1 cellular context compared by ENCODE assay signal in genomic region chr10:80407836-80408197, GRCh38.
TF ChIP-seq lines count a peak whose summit lies in the region.

No MANE protein-coding gene starts in this region.

TF ChIP-seq in HepG2, 621 proteins besides CTCF, POLR2A, EP300 and RAD21 (continued from another document):
- TF ChIP-seq, protein P1, sequence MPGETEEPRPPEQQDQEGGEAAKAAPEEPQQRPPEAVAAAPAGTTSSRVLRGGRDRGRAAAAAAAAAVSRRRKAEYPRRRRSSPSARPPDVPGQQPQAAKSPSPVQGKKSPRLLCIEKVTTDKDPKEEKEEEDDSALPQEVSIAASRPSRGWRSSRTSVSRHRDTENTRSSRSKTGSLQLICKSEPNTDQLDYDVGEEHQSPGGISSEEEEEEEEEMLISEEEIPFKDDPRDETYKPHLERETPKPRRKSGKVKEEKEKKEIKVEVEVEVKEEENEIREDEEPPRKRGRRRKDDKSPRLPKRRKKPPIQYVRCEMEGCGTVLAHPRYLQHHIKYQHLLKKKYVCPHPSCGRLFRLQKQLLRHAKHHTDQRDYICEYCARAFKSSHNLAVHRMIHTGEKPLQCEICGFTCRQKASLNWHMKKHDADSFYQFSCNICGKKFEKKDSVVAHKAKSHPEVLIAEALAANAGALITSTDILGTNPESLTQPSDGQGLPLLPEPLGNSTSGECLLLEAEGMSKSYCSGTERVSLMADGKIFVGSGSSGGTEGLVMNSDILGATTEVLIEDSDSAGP (CRISPR knock-in tag; IDR thresholded peaks at IDR 0.05; ENCODE audit: borderline replicate concordance), result peak; percentile 28; the same call in 1 of the 2 replicates
- TF ChIP-seq ATF6 (CRISPR knock-in tag; conservative IDR thresholded peaks at IDR 0.05) (0 out of 2 replicates have a peak, but pooled peaks have one; percentile 43), NFKB2 (CRISPR knock-in tag; IDR thresholded peaks at IDR 0.05; ENCODE audit: borderline replicate concordance) (no peak), HOXA5 (CRISPR knock-in tag; IDR thresholded peaks at IDR 0.05) (peak; percentile 45; the same call in 1 of the 2 replicates), ZBTB43 (CRISPR knock-in tag; conservative IDR thresholded peaks at IDR 0.05) (peak; percentile 38; the same call in 1 of the 2 replicates), LBX2 (CRISPR knock-in tag; IDR thresholded peaks at IDR 0.05; ENCODE audit: borderline replicate concordance) (peak; percentile 34; the same call in 1 of the 2 replicates), SRSF1 (optimal IDR thresholded peaks at IDR 0.05; ENCODE audit: low read depth, low read length) (peak; percentile 36), ZNF335 (CRISPR knock-in tag; IDR thresholded peaks at IDR 0.05) (0 out of 2 replicates have a peak, but pooled peaks have one; percentile 10)
- TF ChIP-seq, protein P2, sequence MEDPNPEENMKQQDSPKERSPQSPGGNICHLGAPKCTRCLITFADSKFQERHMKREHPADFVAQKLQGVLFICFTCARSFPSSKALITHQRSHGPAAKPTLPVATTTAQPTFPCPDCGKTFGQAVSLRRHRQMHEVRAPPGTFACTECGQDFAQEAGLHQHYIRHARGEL (CRISPR knock-in tag; IDR thresholded peaks at IDR 0.05), result no peak
